Comparison of ENCODE assay signal across 1 cellular context in the genomic region with DNA sequence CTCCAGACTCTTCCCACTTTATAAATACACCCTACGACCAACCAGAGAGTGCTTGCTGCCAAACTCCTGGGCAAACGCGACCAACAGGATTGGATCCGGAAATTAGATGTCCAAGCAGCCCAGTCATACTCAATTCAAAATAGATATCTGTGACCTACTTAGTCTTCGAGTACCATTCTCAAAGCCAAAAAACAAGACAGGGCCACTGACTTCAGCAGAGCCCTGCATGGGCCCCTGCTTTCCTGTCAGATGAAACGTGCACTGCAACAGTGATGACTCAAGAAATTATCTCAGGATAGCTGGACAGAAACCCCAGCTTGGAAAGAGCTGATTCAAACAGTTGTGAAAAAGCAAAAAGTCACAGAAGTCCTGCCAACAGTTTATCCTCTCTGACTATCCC.
TF ChIP-seq lines count a peak whose summit lies in the region.

No MANE protein-coding gene starts in this region.

TF ChIP-seq in GM12878, 131 proteins besides CTCF, POLR2A, EP300 and RAD21 (continued from another document):
- TF ChIP-seq, protein P1, sequence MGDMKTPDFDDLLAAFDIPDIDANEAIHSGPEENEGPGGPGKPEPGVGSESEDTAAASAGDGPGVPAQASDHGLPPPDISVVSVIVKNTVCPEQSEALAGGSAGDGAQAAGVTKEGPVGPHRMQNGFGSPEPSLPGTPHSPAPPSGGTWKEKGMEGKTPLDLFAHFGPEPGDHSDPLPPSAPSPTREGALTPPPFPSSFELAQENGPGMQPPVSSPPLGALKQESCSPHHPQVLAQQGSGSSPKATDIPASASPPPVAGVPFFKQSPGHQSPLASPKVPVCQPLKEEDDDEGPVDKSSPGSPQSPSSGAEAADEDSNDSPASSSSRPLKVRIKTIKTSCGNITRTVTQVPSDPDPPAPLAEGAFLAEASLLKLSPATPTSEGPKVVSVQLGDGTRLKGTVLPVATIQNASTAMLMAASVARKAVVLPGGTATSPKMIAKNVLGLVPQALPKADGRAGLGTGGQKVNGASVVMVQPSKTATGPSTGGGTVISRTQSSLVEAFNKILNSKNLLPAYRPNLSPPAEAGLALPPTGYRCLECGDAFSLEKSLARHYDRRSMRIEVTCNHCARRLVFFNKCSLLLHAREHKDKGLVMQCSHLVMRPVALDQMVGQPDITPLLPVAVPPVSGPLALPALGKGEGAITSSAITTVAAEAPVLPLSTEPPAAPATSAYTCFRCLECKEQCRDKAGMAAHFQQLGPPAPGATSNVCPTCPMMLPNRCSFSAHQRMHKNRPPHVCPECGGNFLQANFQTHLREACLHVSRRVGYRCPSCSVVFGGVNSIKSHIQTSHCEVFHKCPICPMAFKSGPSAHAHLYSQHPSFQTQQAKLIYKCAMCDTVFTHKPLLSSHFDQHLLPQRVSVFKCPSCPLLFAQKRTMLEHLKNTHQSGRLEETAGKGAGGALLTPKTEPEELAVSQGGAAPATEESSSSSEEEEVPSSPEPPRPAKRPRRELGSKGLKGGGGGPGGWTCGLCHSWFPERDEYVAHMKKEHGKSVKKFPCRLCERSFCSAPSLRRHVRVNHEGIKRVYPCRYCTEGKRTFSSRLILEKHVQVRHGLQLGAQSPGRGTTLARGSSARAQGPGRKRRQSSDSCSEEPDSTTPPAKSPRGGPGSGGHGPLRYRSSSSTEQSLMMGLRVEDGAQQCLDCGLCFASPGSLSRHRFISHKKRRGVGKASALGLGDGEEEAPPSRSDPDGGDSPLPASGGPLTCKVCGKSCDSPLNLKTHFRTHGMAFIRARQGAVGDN (IDR thresholded peaks at IDR 0.05) = peak; percentile 46; the same call in 1 of the 2 replicates
- TF ChIP-seq CREB1 (IDR thresholded peaks at IDR 0.05; ENCODE audit: low read depth) (peak; percentile 44; the same call in 1 of the 2 replicates), EED (IDR thresholded peaks at IDR 0.05; ENCODE audit: low read depth) (peak; percentile 78), NFIC (IDR thresholded peaks at IDR 0.05; ENCODE audit: low read depth, low read length) (peak; percentile 65; the same call in 1 of the 2 replicates), JUNB (IDR thresholded peaks at IDR 0.05) (peak; percentile 46; the same call in 1 of the 2 replicates), BHLHE40 (IDR thresholded peaks at IDR 0.05; ENCODE audit: borderline replicate concordance in 1 of 2, low read depth in 2 of 2, low read length in 1 of 2) (peak; percentile 82 to 87), ZNF207 (IDR thresholded peaks at IDR 0.05; ENCODE audit: borderline replicate concordance) (no peak), DPF2 (IDR thresholded peaks at IDR 0.05) (peak; percentile 22; the same call in 1 of the 2 replicates)
- TF ChIP-seq, protein P2, sequence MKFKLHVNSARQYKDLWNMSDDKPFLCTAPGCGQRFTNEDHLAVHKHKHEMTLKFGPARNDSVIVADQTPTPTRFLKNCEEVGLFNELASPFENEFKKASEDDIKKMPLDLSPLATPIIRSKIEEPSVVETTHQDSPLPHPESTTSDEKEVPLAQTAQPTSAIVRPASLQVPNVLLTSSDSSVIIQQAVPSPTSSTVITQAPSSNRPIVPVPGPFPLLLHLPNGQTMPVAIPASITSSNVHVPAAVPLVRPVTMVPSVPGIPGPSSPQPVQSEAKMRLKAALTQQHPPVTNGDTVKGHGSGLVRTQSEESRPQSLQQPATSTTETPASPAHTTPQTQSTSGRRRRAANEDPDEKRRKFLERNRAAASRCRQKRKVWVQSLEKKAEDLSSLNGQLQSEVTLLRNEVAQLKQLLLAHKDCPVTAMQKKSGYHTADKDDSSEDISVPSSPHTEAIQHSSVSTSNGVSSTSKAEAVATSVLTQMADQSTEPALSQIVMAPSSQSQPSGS (IDR thresholded peaks at IDR 0.05; ENCODE audit: low read length) = peak; percentile 17; the same call in 1 of the 2 replicates
- TF ChIP-seq, protein P3, sequence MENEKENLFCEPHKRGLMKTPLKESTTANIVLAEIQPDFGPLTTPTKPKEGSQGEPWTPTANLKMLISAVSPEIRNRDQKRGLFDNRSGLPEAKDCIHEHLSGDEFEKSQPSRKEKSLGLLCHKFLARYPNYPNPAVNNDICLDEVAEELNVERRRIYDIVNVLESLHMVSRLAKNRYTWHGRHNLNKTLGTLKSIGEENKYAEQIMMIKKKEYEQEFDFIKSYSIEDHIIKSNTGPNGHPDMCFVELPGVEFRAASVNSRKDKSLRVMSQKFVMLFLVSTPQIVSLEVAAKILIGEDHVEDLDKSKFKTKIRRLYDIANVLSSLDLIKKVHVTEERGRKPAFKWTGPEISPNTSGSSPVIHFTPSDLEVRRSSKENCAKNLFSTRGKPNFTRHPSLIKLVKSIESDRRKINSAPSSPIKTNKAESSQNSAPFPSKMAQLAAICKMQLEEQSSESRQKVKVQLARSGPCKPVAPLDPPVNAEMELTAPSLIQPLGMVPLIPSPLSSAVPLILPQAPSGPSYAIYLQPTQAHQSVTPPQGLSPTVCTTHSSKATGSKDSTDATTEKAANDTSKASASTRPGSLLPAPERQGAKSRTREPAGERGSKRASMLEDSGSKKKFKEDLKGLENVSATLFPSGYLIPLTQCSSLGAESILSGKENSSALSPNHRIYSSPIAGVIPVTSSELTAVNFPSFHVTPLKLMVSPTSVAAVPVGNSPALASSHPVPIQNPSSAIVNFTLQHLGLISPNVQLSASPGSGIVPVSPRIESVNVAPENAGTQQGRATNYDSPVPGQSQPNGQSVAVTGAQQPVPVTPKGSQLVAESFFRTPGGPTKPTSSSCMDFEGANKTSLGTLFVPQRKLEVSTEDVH (IDR thresholded peaks at IDR 0.05; ENCODE audit: low read depth, partially characterized antibody) = no peak
